ENCODE assay signal across 12 cellular contexts in genomic region chr1:168243200-168243599, GRCh38. TPM values are rescaled to one million over a fixed set of nuclear protein-coding genes. Genes with fewer than 3 reads are reported as not detected.
DNase-seq lines count a peak whose midpoint lies in the region; ATAC-seq, FAIRE-seq and TF ChIP-seq lines count a peak whose summit lies in the region.
"Had no signal": no experiment of that assay in that cellular context is flagged by ENCODE, and none has a peak within 500 bp of the region (broad histone marks: within the 10 kb centered on the region; RNA-seq: fewer than 3 reads in every experiment).

No MANE protein-coding gene starts in this region.

- intact Hi-C loops in HepG2 (cut with micrococcal nuclease; ENCODE audit: unreplicated experiment) = no loop called here

- WGBS in HepG2 (ENCODE audit: low lambda C conversion rate) = 92% methylated on average over 2 of the region's 2 CpGs

- no peak overlapping the region for H3K4me3 ChIP-seq in HepG2 (replicated peaks in 1 of 3; ENCODE audit: insufficient read depth in 1 of 3, low read depth in 2 of 3, low read length in 3 of 3)
- H3K4me3 ChIP-seq in stomach smooth muscle (ENCODE audit: low read length in 2 of 2) = no peak overlapping the region
- H3K4me3 ChIP-seq in SJCRH30 = no peak overlapping the region

- POLR2A ChIA-PET in HepG2 (lab: Yijun Ruan, JAX) = no interaction called here

- no peaks in the 10 kb centered on the region for H3K79me2 ChIP-seq in HepG2 (ENCODE audit: insufficient read depth, low read length)

- no peak for TF ChIP-seq POLR2A in HepG2 (IDR thresholded peaks at IDR 0.05; ENCODE audit: insufficient read depth in 1 of 2, low read depth in 2 of 2, low read length in 2 of 2)

- no peaks in the 10 kb centered on the region for H3K27me3 ChIP-seq in HepG2 (ENCODE audit: control insufficient read depth in 1 of 2, insufficient read depth in 2 of 2, low read length in 2 of 2)
- H3K27me3 ChIP-seq in stomach smooth muscle (ENCODE audit: control insufficient read depth in 1 of 2, insufficient read depth in 2 of 2, low read length in 2 of 2) = no peaks in the 10 kb centered on the region
- no peaks in the 10 kb centered on the region for H3K27me3 ChIP-seq in SJCRH30

- in situ Hi-C loops in HepG2 (cut with HindIII; ENCODE audit: extremely low pct_ligation_motif_present, low pct_unique_long_range_greater_than_20kb) = no loop called here

- TF ChIP-seq CTCF in HepG2 (CRISPR knock-in tag; IDR thresholded peaks at IDR 0.05) = no peak

- no peak for TF ChIP-seq EP300 in HepG2 (IDR thresholded peaks at IDR 0.05; ENCODE audit: low read depth in 2 of 2, low read length in 2 of 2)
- TF ChIP-seq EP300 in HepG2 (CRISPR knock-in tag; IDR thresholded peaks at IDR 0.05; ENCODE audit: borderline replicate concordance) = no peak

- H3K36me3 ChIP-seq in HepG2 (replicated peaks in 1 of 2; ENCODE audit: control insufficient read depth in 1 of 2, insufficient read depth in 2 of 2, low read length in 2 of 2) = peaks cover 18 to 45% of the 10 kb centered on the region in 2 experiments
- H3K36me3 ChIP-seq in stomach smooth muscle (ENCODE audit: control insufficient read depth in 2 of 2, insufficient read depth in 2 of 2, low read length in 2 of 2) = peaks cover 15 to 32% of the 10 kb centered on the region in 2 donors
- H3K36me3 ChIP-seq in SJCRH30 = peaks cover 22% of the 10 kb centered on the region

- H3K9me3 ChIP-seq in HepG2 (ENCODE audit: low read length) (no peaks in the 10 kb centered on the region), stomach smooth muscle (ENCODE audit: control insufficient read depth in 2 of 2, low read length in 2 of 2) (no peaks in the 10 kb centered on the region), SJCRH30 (replicated peaks) (no peaks in the 10 kb centered on the region)

- no peak for FAIRE-seq in HepG2 (lab: Jason Lieb, UNC)
- FAIRE-seq: colon had no signal

- no peak for TF ChIP-seq RAD21 in HepG2 (CRISPR knock-in tag; IDR thresholded peaks at IDR 0.05)

- no peak overlapping the region for H3K4me2 ChIP-seq in HepG2 (ENCODE audit: low read depth, low read length)

- H3K9ac ChIP-seq in HepG2 (ENCODE audit: insufficient read depth, low read depth, low read length) = no peak overlapping the region
- peak overlapping the region in 1 of 2 donors; percentile 22 for H3K9ac ChIP-seq in stomach smooth muscle (ENCODE audit: low read length in 2 of 2)

- H3K4me1 ChIP-seq in HepG2 (ENCODE audit: insufficient read depth, low read length) (peaks cover 12% of the 10 kb centered on the region; the same call in 1 of the 2 replicates), stomach smooth muscle (ENCODE audit: control insufficient read depth, insufficient read depth, low read length) (peaks cover 11% of the 10 kb centered on the region), SJCRH30 (no peaks in the 10 kb centered on the region)

- H2AFZ ChIP-seq in HepG2 (ENCODE audit: low read length) = no peak overlapping the region

- H3K27ac ChIP-seq in HepG2 (ENCODE audit: extremely low read length, insufficient read depth, low read length) (no peak overlapping the region), stomach smooth muscle (ENCODE audit: low read length) (peak overlapping the region; percentile 50), SJCRH30 (no peak overlapping the region)

- CTCF ChIA-PET in HepG2 (lab: Yijun Ruan, JAX; ENCODE audit: low intra/inter-chr PET ratio, low total read pairs) = no interaction called here

- no peaks in the 10 kb centered on the region for H4K20me1 ChIP-seq in HepG2 (ENCODE audit: insufficient read depth, low read length)

- ATAC-seq in HepG2 (peak; percentile 42; the same call in 1 of the 3 replicates), GM21723 (IDR thresholded peaks at IDR 0.05; ENCODE audit: unreplicated experiment) (no peak), GM19035 (IDR thresholded peaks at IDR 0.05; ENCODE audit: unreplicated experiment) (no peak)

- DNase-seq in NCI-H146 treated with DMSO at 0.1 percent for 48 hours (lab: John Stamatoyannopoulos, UW; ENCODE audit: unreplicated experiment) (peak; percentile 65), dermis blood vessel endothelial cell (peak; percentile 39), HepG2 (ENCODE audit: low spot score) (no peak), NCI-H345 (lab: John Stamatoyannopoulos, UW) (no peak), SJCRH30 (no peak)
- DNase-seq: DMS79; NCI-H187 treated with DMSO at 0.1 percent for 48 hours; stimulated activated CD4-positive, alpha-beta T cell treated with anti-CD3 and anti-CD28 coated beads, Interleukin-1b, Interleukin-23, amount 100 ng/mL, for 48 hours had no signal

- BruUV-seq in HepG2 (replicated peaks; lab: Mats Ljungman, UMichigan) = no TSS peak

TF ChIP-seq in HepG2, 621 proteins besides CTCF, POLR2A, EP300 and RAD21 (continues in another document):
- TF ChIP-seq LBX2 (CRISPR knock-in tag; IDR thresholded peaks at IDR 0.05; ENCODE audit: borderline replicate concordance) (no peak), NRL (CRISPR knock-in tag; IDR thresholded peaks at IDR 0.05; ENCODE audit: borderline replicate concordance) (no peak), ZNF598 (CRISPR knock-in tag; IDR thresholded peaks at IDR 0.05; ENCODE audit: borderline replicate concordance) (no peak), SP4 (CRISPR knock-in tag; IDR thresholded peaks at IDR 0.05) (no peak), NKX3-1 (CRISPR knock-in tag; IDR thresholded peaks at IDR 0.05) (no peak), STAT5B (CRISPR knock-in tag; IDR thresholded peaks at IDR 0.05) (no peak), CC2D1A (CRISPR knock-in tag; IDR thresholded peaks at IDR 0.05) (no peak), MAZ (IDR thresholded peaks at IDR 0.05; ENCODE audit: borderline replicate concordance, low read depth, low read length) (no peak), MAZ (CRISPR knock-in tag; IDR thresholded peaks at IDR 0.05; ENCODE audit: low read depth) (no peak), KMT2A (CRISPR knock-in tag; IDR thresholded peaks at IDR 0.05) (no peak), TSC22D2 (CRISPR knock-in tag; IDR thresholded peaks at IDR 0.05; ENCODE audit: borderline replicate concordance) (no peak), SRSF4 (IDR thresholded peaks at IDR 0.05; ENCODE audit: low read depth, low read length, poor library complexity, severe bottlenecking) (no peak)

RNA-seq across cellular contexts. Expression of gene SFT2D2, which starts 17.4 kb away (rescaled TPM):
- 45.8 and 70.7 TPM in 2 replicates for total RNA-seq in dermis blood vessel endothelial cell
- total RNA-seq in HepG2 (2016; rRNA removed; fragmentation: Illumina TruSeq; extraction: Trizol) = 28.8 and 31.4 TPM in 2 replicates
- total RNA-seq in HepG2 (2016; cell fraction: cytosol; rRNA removed; fragmentation: Illumina TruSeq; extraction: Trizol; ENCODE audit: low read depth) = 3.0 and 4.6 TPM in 2 replicates
- 27.1 and 28.3 TPM in 2 replicates for total RNA-seq in HepG2 (2016; cell fraction: insoluble cytoplasmic fraction; rRNA removed; fragmentation: Illumina TruSeq; extraction: Trizol)
- total RNA-seq in HepG2 (2016; cell fraction: membrane; rRNA removed; fragmentation: Illumina TruSeq; extraction: Trizol) = 5.9 and 6.3 TPM in 2 replicates
- total RNA-seq in HepG2 (2016; cell fraction: nucleus; rRNA removed; fragmentation: Illumina TruSeq; extraction: Trizol) = 26.1 and 28.1 TPM in 2 replicates
- 8.5 and 10.0 TPM in 2 replicates for polyA plus RNA-seq in HepG2 (2011; rRNA removed)
- 4.8 and 7.4 TPM in 2 replicates for polyA plus RNA-seq in HepG2 (2011; cell fraction: cytosol; rRNA removed)
- 7.8 and 7.9 TPM in 2 replicates for polyA plus RNA-seq in HepG2 (2011; cell fraction: nucleus; rRNA removed)
- 2.2 and 3.3 TPM in 2 replicates for polyA plus RNA-seq in HepG2 (2012)
- 0.65 and 0.66 TPM in 2 replicates for polyA plus RNA-seq in HepG2 (2016; cell fraction: cytosol; fragmentation: Illumina TruSeq; extraction: Trizol; ENCODE audit: low read depth)
- polyA plus RNA-seq in HepG2 (2016; cell fraction: insoluble cytoplasmic fraction; fragmentation: Illumina TruSeq; extraction: Trizol; ENCODE audit: low read depth) = 8.3 and 9.0 TPM in 2 replicates
- polyA plus RNA-seq in HepG2 (2016; cell fraction: membrane; fragmentation: Illumina TruSeq; extraction: Trizol; ENCODE audit: low read depth) = 1.0 and 1.9 TPM in 2 replicates
- 17.0 and 18.1 TPM in 2 replicates for polyA plus RNA-seq in HepG2 (2016; cell fraction: nucleus; fragmentation: Illumina TruSeq; extraction: Trizol; ENCODE audit: insufficient read depth, low read depth)
- polyA minus RNA-seq in HepG2 (2011; rRNA and poly(A)+ RNA removed; ENCODE audit: low replicate concordance) = 33.6 and 104 TPM in 2 replicates
- polyA minus RNA-seq in HepG2 (2011; cell fraction: cytosol; rRNA and poly(A)+ RNA removed) = 23.4 and 30.6 TPM in 2 replicates
- polyA minus RNA-seq in HepG2 (2011; cell fraction: nucleus; rRNA and poly(A)+ RNA removed) = 17.0 and 19.1 TPM in 2 replicates
- 30.5 and 33.6 TPM in 2 replicates for total RNA-seq in SJCRH30 (2014; rRNA removed; shearing (Covaris generic))

RNA-seq across cellular contexts. Expression of gene TBX19, which starts 37.5 kb away (rescaled TPM):
- total RNA-seq in dermis blood vessel endothelial cell = 0.47 and 0.51 TPM in 2 replicates
- total RNA-seq in HepG2 (2016; rRNA removed; fragmentation: Illumina TruSeq; extraction: Trizol) = 0.18 and 0.31 TPM in 2 replicates
- 0.30 and 0.44 TPM in 2 replicates for total RNA-seq in HepG2 (2016; cell fraction: cytosol; rRNA removed; fragmentation: Illumina TruSeq; extraction: Trizol; ENCODE audit: low read depth)
- total RNA-seq in HepG2 (2016; cell fraction: insoluble cytoplasmic fraction; rRNA removed; fragmentation: Illumina TruSeq; extraction: Trizol) = 0.17 and 0.22 TPM in 2 replicates
- 0.19 and 0.24 TPM in 2 replicates for total RNA-seq in HepG2 (2016; cell fraction: membrane; rRNA removed; fragmentation: Illumina TruSeq; extraction: Trizol)
- total RNA-seq in HepG2 (2016; cell fraction: nucleus; rRNA removed; fragmentation: Illumina TruSeq; extraction: Trizol) = 0.44 and 0.71 TPM in 2 replicates
- polyA plus RNA-seq in HepG2 (2011; rRNA removed) = 1.3 and 1.4 TPM in 2 replicates
- polyA plus RNA-seq in HepG2 (2011; cell fraction: cytosol; rRNA removed) = 0.81 and 1.0 TPM in 2 replicates
- 2.5 and 2.7 TPM in 2 replicates for polyA plus RNA-seq in HepG2 (2011; cell fraction: nucleus; rRNA removed)
- 0.99 and 1.1 TPM in 2 replicates for polyA plus RNA-seq in HepG2 (2012)
- polyA plus RNA-seq in HepG2 (2016; cell fraction: cytosol; fragmentation: Illumina TruSeq; extraction: Trizol; ENCODE audit: low read depth) = 0.06 and 0.09 TPM in 2 replicates
- polyA plus RNA-seq in HepG2 (2016; cell fraction: insoluble cytoplasmic fraction; fragmentation: Illumina TruSeq; extraction: Trizol; ENCODE audit: low read depth) = 0.24 and 0.43 TPM in 2 replicates
- polyA plus RNA-seq in HepG2 (2016; cell fraction: membrane; fragmentation: Illumina TruSeq; extraction: Trizol; ENCODE audit: low read depth) = 0.18 and 0.35 TPM in 2 replicates
- polyA plus RNA-seq in HepG2 (2016; cell fraction: nucleus; fragmentation: Illumina TruSeq; extraction: Trizol; ENCODE audit: insufficient read depth, low read depth) = 1.3 TPM in 2 replicates
- 0.51 and 0.80 TPM in 2 replicates for polyA minus RNA-seq in HepG2 (2011; rRNA and poly(A)+ RNA removed; ENCODE audit: low replicate concordance)
- polyA minus RNA-seq in HepG2 (2011; cell fraction: cytosol; rRNA and poly(A)+ RNA removed) = not detected in 2 replicates
- polyA minus RNA-seq in HepG2 (2011; cell fraction: nucleus; rRNA and poly(A)+ RNA removed) = 0.90 and 1.5 TPM in 2 replicates
- 0.79 and 1.1 TPM in 2 replicates for total RNA-seq in SJCRH30 (2014; rRNA removed; shearing (Covaris generic))

Comparison
In these comparisons a context has a peak if more than half of its experiments do, and no peak if none do; other contexts are left out.
1. DNase-seq: peak in NCI-H146 treated with DMSO at 0.1 percent for 48 hours (single experiment) and dermis blood vessel endothelial cell (single experiment); none in HepG2 (single experiment), NCI-H345 (single experiment) and SJCRH30 (0 of 2).